In genomic region chr22:38607680-38608079, GRCh38 we compare ENCODE assay signal across 26 cellular contexts. TPM values are rescaled to one million over a fixed set of nuclear protein-coding genes. Genes with fewer than 3 reads are reported as not detected.
A peak's percentile ranks its signal among the peaks of the same experiment; 100 is the strongest.
DNase-seq lines count a peak whose midpoint lies in the region; ATAC-seq, FAIRE-seq and TF ChIP-seq lines count a peak whose summit lies in the region.
"Had no signal": no experiment of that assay in that cellular context is flagged by ENCODE, and none has a peak within 500 bp of the region (broad histone marks: within the 10 kb centered on the region; RNA-seq: fewer than 3 reads in every experiment).

No MANE protein-coding gene starts in this region.

- TF ChIP-seq RAD21 in HepG2 (CRISPR knock-in tag; IDR thresholded peaks at IDR 0.05) = no peak

- no peak overlapping the region for H3K9ac ChIP-seq in HepG2 (ENCODE audit: insufficient read depth, low read depth, low read length)
- H3K9ac ChIP-seq: GM23248 had no signal

- H3K4me1 ChIP-seq in HepG2 (ENCODE audit: insufficient read depth, low read length) = peaks cover 11% of the 10 kb centered on the region
- H3K4me1 ChIP-seq: BE2C, HAP-1 had no signal

- POLR2A ChIA-PET in HepG2 (lab: Yijun Ruan, JAX) = no interaction called here
- POLR2A ChIA-PET in naive thymus-derived CD8-positive, alpha-beta T cell (lab: Charles Lee) = interaction anchor here (0.8 kb wide), 1 partner anchor 26 kb away, joined by 3 read pairs; no protein-coding TSS in a partner anchor

- H2AFZ ChIP-seq in HepG2 (ENCODE audit: low read length) = no peak overlapping the region
- H2AFZ ChIP-seq: GM23248 had no signal

- no peak overlapping the region for H3K4me3 Mint-ChIP-seq in naive thymus-derived CD8-positive, alpha-beta T cell
- H3K4me3 Mint-ChIP-seq: CD4-positive, CD25-positive, alpha-beta regulatory T cell; CD8-positive, alpha-beta memory T cell had no signal

- H3K9me3 ChIP-seq in HepG2 (ENCODE audit: low read length) = no peaks in the 10 kb centered on the region
- H3K9me3 ChIP-seq: BE2C, HAP-1 had no signal

- ATAC-seq in HepG2 (peak; percentile 76), HG03045 (IDR thresholded peaks at IDR 0.05; ENCODE audit: unreplicated experiment) (no peak), sciatic nerve (no peak)
- no peak for ATAC-seq in naive thymus-derived CD8-positive, alpha-beta T cell
- ATAC-seq: GM12878 had no signal

- H3K4me3 ChIP-seq in HepG2 (replicated peaks in 1 of 3; ENCODE audit: insufficient read depth in 1 of 3, low read depth in 2 of 3, low read length in 3 of 3) = no peak overlapping the region
- H3K4me3 ChIP-seq: GM12878, GM23248, HAP-1 had no signal

- H3K9me3 Mint-ChIP-seq in naive thymus-derived CD8-positive, alpha-beta T cell = no peaks in the 10 kb centered on the region
- H3K9me3 Mint-ChIP-seq: CD8-positive, alpha-beta memory T cell had no signal

- no TSS peak for BruUV-seq in HepG2 (replicated peaks; lab: Mats Ljungman, UMichigan)

- H3K4me2 ChIP-seq in HepG2 (ENCODE audit: low read depth, low read length) = peak overlapping the region; percentile 9; the same call in 1 of the 2 replicates

- TF ChIP-seq POLR2A in GM12891 (IDR thresholded peaks at IDR 0.05; ENCODE audit: low read depth, low read length) = no peak
- TF ChIP-seq POLR2A in HepG2 (IDR thresholded peaks at IDR 0.05; ENCODE audit: insufficient read depth in 1 of 2, low read depth in 2 of 2, low read length in 2 of 2) = no peak

- H3K27ac Mint-ChIP-seq in naive thymus-derived CD8-positive, alpha-beta T cell = no peak overlapping the region
- H3K27ac Mint-ChIP-seq: CD4-positive, CD25-positive, alpha-beta regulatory T cell; CD8-positive, alpha-beta memory T cell had no signal

- TF ChIP-seq CTCF in HepG2 (CRISPR knock-in tag; IDR thresholded peaks at IDR 0.05) = no peak

- H3K27me3 Mint-ChIP-seq in naive thymus-derived CD8-positive, alpha-beta T cell = peaks cover 0 to 3% (median 0%) of the 10 kb centered on the region in 5 donors
- H3K27me3 Mint-ChIP-seq: CD4-positive, CD25-positive, alpha-beta regulatory T cell had no signal

- no peaks in the 10 kb centered on the region for H3K4me1 Mint-ChIP-seq in naive thymus-derived CD8-positive, alpha-beta T cell
- H3K4me1 Mint-ChIP-seq: CD4-positive, CD25-positive, alpha-beta regulatory T cell; CD8-positive, alpha-beta memory T cell had no signal

- CTCF ChIA-PET in HepG2 (lab: Yijun Ruan, JAX; ENCODE audit: low intra/inter-chr PET ratio, low total read pairs) = no interaction called here

- intact Hi-C loops in HepG2 (cut with micrococcal nuclease; ENCODE audit: unreplicated experiment) = no loop called here
- intact Hi-C loops in sciatic nerve (cut with DNase I) = no loop called here

- no peaks in the 10 kb centered on the region for H4K20me1 ChIP-seq in HepG2 (ENCODE audit: insufficient read depth, low read length)

- H3K79me2 ChIP-seq in HepG2 (ENCODE audit: insufficient read depth, low read length) = no peaks in the 10 kb centered on the region

- FAIRE-seq in GM12891 (lab: Jason Lieb, UNC) (peak; percentile 41), HepG2 (lab: Jason Lieb, UNC) (peak; percentile 47)
- FAIRE-seq: A204.1, D721Med, GM12878, GM19239 had no signal

- in situ Hi-C loops in HepG2 (cut with HindIII; ENCODE audit: extremely low pct_ligation_motif_present, low pct_unique_long_range_greater_than_20kb) = no loop called here

- H3K36me3 Mint-ChIP-seq in naive thymus-derived CD8-positive, alpha-beta T cell = no peaks in the 10 kb centered on the region
- H3K36me3 Mint-ChIP-seq: CD4-positive, CD25-positive, alpha-beta regulatory T cell; CD8-positive, alpha-beta memory T cell had no signal

- H3K27me3 ChIP-seq in HepG2 (ENCODE audit: control insufficient read depth in 1 of 2, insufficient read depth in 2 of 2, low read length in 2 of 2) = no peaks in the 10 kb centered on the region
- H3K27me3 ChIP-seq: BE2C had no signal

- no peaks in the 10 kb centered on the region for H3K36me3 ChIP-seq in HepG2 (replicated peaks in 1 of 2; ENCODE audit: control insufficient read depth in 1 of 2, insufficient read depth in 2 of 2, low read length in 2 of 2)
- H3K36me3 ChIP-seq: BE2C, HAP-1 had no signal

- WGBS in HepG2 (ENCODE audit: low lambda C conversion rate) = 27% methylated on average over 3 of the region's 3 CpGs

- TF ChIP-seq EP300 in HepG2 (IDR thresholded peaks at IDR 0.05; ENCODE audit: low read depth in 2 of 2, low read length in 2 of 2) (no peak), HepG2 (CRISPR knock-in tag; IDR thresholded peaks at IDR 0.05; ENCODE audit: borderline replicate concordance) (no peak)

- peak; percentile 73 for DNase-seq in DMS53 (lab: John Stamatoyannopoulos, UW)
- no peak for DNase-seq in GM12891 (ENCODE audit: insufficient read length, low spot score)
- peak; percentile 69 for DNase-seq in NCI-H2029 (lab: John Stamatoyannopoulos, UW)
- peak; percentile 56 for DNase-seq in HepG2 (ENCODE audit: low spot score)
- DNase-seq in naive thymus-derived CD8-positive, alpha-beta T cell = no peak
- DNase-seq in sciatic nerve (ENCODE audit: low spot score) = no peak
- DNase-seq in DMS114 treated with DMSO at 0.1 percent for 48 hours (lab: John Stamatoyannopoulos, UW; ENCODE audit: unreplicated experiment) = no peak
- DNase-seq: ACHN; BE2C; C1 segment of cervical spinal cord; CD4-positive, CD25-positive, alpha-beta regulatory T cell; CD8-positive, alpha-beta memory T cell; COR-L47; DMS153; DND-41; EL; GM23248; KG1 had no signal

- H3K27ac ChIP-seq in HepG2 (ENCODE audit: extremely low read length, insufficient read depth, low read length) = no peak overlapping the region
- H3K27ac ChIP-seq: HL-60 had no signal

RNA-seq across cellular contexts. Expression of gene DMC1, which starts 37.7 kb away (rescaled TPM):
- 10.6 TPM for polyA plus RNA-seq in GM12891 (2012; ENCODE audit: low read depth, missing spikeins)
- total RNA-seq in HepG2 (2016; rRNA removed; fragmentation: Illumina TruSeq; extraction: Trizol) (0.28 and 0.82 TPM in 2 replicates), sciatic nerve (4.7 TPM)
- total RNA-seq in HepG2 (2016; cell fraction: cytosol; rRNA removed; fragmentation: Illumina TruSeq; extraction: Trizol; ENCODE audit: low read depth) = 2.7 and 3.2 TPM in 2 replicates
- 0.50 TPM in 1 of 2 replicates, not detected in the other for total RNA-seq in HepG2 (2016; cell fraction: insoluble cytoplasmic fraction; rRNA removed; fragmentation: Illumina TruSeq; extraction: Trizol)
- total RNA-seq in HepG2 (2016; cell fraction: membrane; rRNA removed; fragmentation: Illumina TruSeq; extraction: Trizol) = 0.69 and 1.0 TPM in 2 replicates
- total RNA-seq in HepG2 (2016; cell fraction: nucleus; rRNA removed; fragmentation: Illumina TruSeq; extraction: Trizol) = not detected in 2 replicates
- not detected in 2 replicates for polyA plus RNA-seq in HepG2 (2011; rRNA removed)
- 0.10 TPM in 1 of 2 replicates, not detected in the other for polyA plus RNA-seq in HepG2 (2011; cell fraction: cytosol; rRNA removed)
- polyA plus RNA-seq in HepG2 (2011; cell fraction: nucleus; rRNA removed) = not detected in 2 replicates
- polyA plus RNA-seq in HepG2 (2012) = not detected in 2 replicates
- not detected in 2 replicates for polyA plus RNA-seq in HepG2 (2016; cell fraction: cytosol; fragmentation: Illumina TruSeq; extraction: Trizol; ENCODE audit: low read depth)
- 0.21 and 0.24 TPM in 2 replicates for polyA plus RNA-seq in HepG2 (2016; cell fraction: insoluble cytoplasmic fraction; fragmentation: Illumina TruSeq; extraction: Trizol; ENCODE audit: low read depth)
- polyA plus RNA-seq in HepG2 (2016; cell fraction: membrane; fragmentation: Illumina TruSeq; extraction: Trizol; ENCODE audit: low read depth) = not detected in 2 replicates
- polyA plus RNA-seq in HepG2 (2016; cell fraction: nucleus; fragmentation: Illumina TruSeq; extraction: Trizol; ENCODE audit: insufficient read depth, low read depth) = not detected in 2 replicates
- 0.19 TPM in 1 of 2 replicates, not detected in the other for polyA minus RNA-seq in HepG2 (2011; rRNA and poly(A)+ RNA removed; ENCODE audit: low replicate concordance)
- polyA minus RNA-seq in HepG2 (2011; cell fraction: cytosol; rRNA and poly(A)+ RNA removed) = not detected in 2 replicates
- polyA minus RNA-seq in HepG2 (2011; cell fraction: nucleus; rRNA and poly(A)+ RNA removed) = 2.4 TPM in 1 of 2 replicates, not detected in the other
- total RNA-seq in naive thymus-derived CD8-positive, alpha-beta T cell = under 1 TPM in 1 of 2 experiments, not detected in 1; 0.73 TPM
- not detected for polyA plus RNA-seq in naive thymus-derived CD8-positive, alpha-beta T cell
- total RNA-seq: CD4-positive, CD25-positive, alpha-beta regulatory T cell had no signal
- polyA plus RNA-seq: CD8-positive, alpha-beta memory T cell had no signal

RNA-seq across cellular contexts. Expression of gene FAM227A, which starts 48.5 kb away (rescaled TPM):
- 0.28 TPM for polyA plus RNA-seq in GM12891 (2012; ENCODE audit: low read depth, missing spikeins)
- 0.53 and 1.5 TPM in 2 replicates for total RNA-seq in HepG2 (2016; rRNA removed; fragmentation: Illumina TruSeq; extraction: Trizol)
- 0.26 and 0.51 TPM in 2 replicates for total RNA-seq in HepG2 (2016; cell fraction: cytosol; rRNA removed; fragmentation: Illumina TruSeq; extraction: Trizol; ENCODE audit: low read depth)
- 0.21 and 1.3 TPM in 2 replicates for total RNA-seq in HepG2 (2016; cell fraction: insoluble cytoplasmic fraction; rRNA removed; fragmentation: Illumina TruSeq; extraction: Trizol)
- 0.46 and 0.48 TPM in 2 replicates for total RNA-seq in HepG2 (2016; cell fraction: membrane; rRNA removed; fragmentation: Illumina TruSeq; extraction: Trizol)
- 3.8 and 4.2 TPM in 2 replicates for total RNA-seq in HepG2 (2016; cell fraction: nucleus; rRNA removed; fragmentation: Illumina TruSeq; extraction: Trizol)
- polyA plus RNA-seq in HepG2 (2011; rRNA removed) = 0.89 and 1.0 TPM in 2 replicates
- polyA plus RNA-seq in HepG2 (2011; cell fraction: cytosol; rRNA removed) = 0.09 TPM in 2 replicates
- 1.9 and 2.6 TPM in 2 replicates for polyA plus RNA-seq in HepG2 (2011; cell fraction: nucleus; rRNA removed)
- 0.39 and 0.43 TPM in 2 replicates for polyA plus RNA-seq in HepG2 (2012)
- polyA plus RNA-seq in HepG2 (2016; cell fraction: cytosol; fragmentation: Illumina TruSeq; extraction: Trizol; ENCODE audit: low read depth) = 0.03 and 0.08 TPM in 2 replicates
- polyA plus RNA-seq in HepG2 (2016; cell fraction: insoluble cytoplasmic fraction; fragmentation: Illumina TruSeq; extraction: Trizol; ENCODE audit: low read depth) = 0.20 and 0.47 TPM in 2 replicates
- polyA plus RNA-seq in HepG2 (2016; cell fraction: membrane; fragmentation: Illumina TruSeq; extraction: Trizol; ENCODE audit: low read depth) = 0.14 and 0.17 TPM in 2 replicates
- polyA plus RNA-seq in HepG2 (2016; cell fraction: nucleus; fragmentation: Illumina TruSeq; extraction: Trizol; ENCODE audit: insufficient read depth, low read depth) = 3.4 and 3.5 TPM in 2 replicates
- polyA minus RNA-seq in HepG2 (2011; rRNA and poly(A)+ RNA removed; ENCODE audit: low replicate concordance) = 0.76 and 5.9 TPM in 2 replicates
- 0.18 and 0.40 TPM in 2 replicates for polyA minus RNA-seq in HepG2 (2011; cell fraction: cytosol; rRNA and poly(A)+ RNA removed)
- 3.1 and 3.7 TPM in 2 replicates for polyA minus RNA-seq in HepG2 (2011; cell fraction: nucleus; rRNA and poly(A)+ RNA removed)
- under 1 TPM; 0.29 to 0.96 TPM for total RNA-seq in naive thymus-derived CD8-positive, alpha-beta T cell
- not detected for polyA plus RNA-seq in naive thymus-derived CD8-positive, alpha-beta T cell
- total RNA-seq in sciatic nerve = 2.9 TPM
- total RNA-seq: CD4-positive, CD25-positive, alpha-beta regulatory T cell; HT1080 had no signal
- polyA plus RNA-seq: CD4-positive, CD25-positive, alpha-beta regulatory T cell had no signal

RNA-seq across cellular contexts. Expression of gene CBY1, which starts 48.8 kb away (rescaled TPM):
- 6.9 TPM for polyA plus RNA-seq in GM12891 (2012; ENCODE audit: low read depth, missing spikeins)
- 19.7 and 28.8 TPM in 2 replicates for total RNA-seq in HepG2 (2016; rRNA removed; fragmentation: Illumina TruSeq; extraction: Trizol)
- 12.4 and 14.6 TPM in 2 replicates for total RNA-seq in HepG2 (2016; cell fraction: cytosol; rRNA removed; fragmentation: Illumina TruSeq; extraction: Trizol; ENCODE audit: low read depth)
- 24.0 and 29.9 TPM in 2 replicates for total RNA-seq in HepG2 (2016; cell fraction: insoluble cytoplasmic fraction; rRNA removed; fragmentation: Illumina TruSeq; extraction: Trizol)
- 25.8 and 26.9 TPM in 2 replicates for total RNA-seq in HepG2 (2016; cell fraction: membrane; rRNA removed; fragmentation: Illumina TruSeq; extraction: Trizol)
- total RNA-seq in HepG2 (2016; cell fraction: nucleus; rRNA removed; fragmentation: Illumina TruSeq; extraction: Trizol) = 10.3 and 13.5 TPM in 2 replicates
- polyA plus RNA-seq in HepG2 (2011; rRNA removed) = 18.1 and 20.3 TPM in 2 replicates
- 20.1 and 21.1 TPM in 2 replicates for polyA plus RNA-seq in HepG2 (2011; cell fraction: cytosol; rRNA removed)
- polyA plus RNA-seq in HepG2 (2011; cell fraction: nucleus; rRNA removed) = 10.3 and 10.6 TPM in 2 replicates
- 11.6 and 15.0 TPM in 2 replicates for polyA plus RNA-seq in HepG2 (2012)
- 18.2 and 24.7 TPM in 2 replicates for polyA plus RNA-seq in HepG2 (2016; cell fraction: cytosol; fragmentation: Illumina TruSeq; extraction: Trizol; ENCODE audit: low read depth)
- polyA plus RNA-seq in HepG2 (2016; cell fraction: insoluble cytoplasmic fraction; fragmentation: Illumina TruSeq; extraction: Trizol; ENCODE audit: low read depth) = 43.2 and 46.0 TPM in 2 replicates
- 26.2 and 31.2 TPM in 2 replicates for polyA plus RNA-seq in HepG2 (2016; cell fraction: membrane; fragmentation: Illumina TruSeq; extraction: Trizol; ENCODE audit: low read depth)
- polyA plus RNA-seq in HepG2 (2016; cell fraction: nucleus; fragmentation: Illumina TruSeq; extraction: Trizol; ENCODE audit: insufficient read depth, low read depth) = 33.6 and 34.6 TPM in 2 replicates
- polyA minus RNA-seq in HepG2 (2011; rRNA and poly(A)+ RNA removed; ENCODE audit: low replicate concordance) = 11.2 and 14.1 TPM in 2 replicates
- polyA minus RNA-seq in HepG2 (2011; cell fraction: cytosol; rRNA and poly(A)+ RNA removed) = 4.4 and 4.7 TPM in 2 replicates
- polyA minus RNA-seq in HepG2 (2011; cell fraction: nucleus; rRNA and poly(A)+ RNA removed) = 7.9 and 10.8 TPM in 2 replicates
- total RNA-seq in naive thymus-derived CD8-positive, alpha-beta T cell = 10 to 100 TPM; 33.2 to 36.7 TPM
- polyA plus RNA-seq in naive thymus-derived CD8-positive, alpha-beta T cell = 10 to 100 TPM in 2 of 3 donors, 1 to 10 TPM in 1; 4.3 to 11.6 (median 11.2) TPM
- 31.4 TPM for total RNA-seq in sciatic nerve

Comparison
In these comparisons a context has a peak if more than half of its experiments do, and no peak if none do; other contexts are left out.
1. DNase-seq: peak in DMS53 (single experiment), NCI-H2029 (single experiment) and HepG2 (single experiment); none in GM12891 (single experiment), naive thymus-derived CD8-positive, alpha-beta T cell (0 of 10), sciatic nerve (single experiment) and DMS114 treated with DMSO at 0.1 percent for 48 hours (single experiment).